Comparison of ENCODE assay signal across 11 cellular contexts in the genomic region with DNA sequence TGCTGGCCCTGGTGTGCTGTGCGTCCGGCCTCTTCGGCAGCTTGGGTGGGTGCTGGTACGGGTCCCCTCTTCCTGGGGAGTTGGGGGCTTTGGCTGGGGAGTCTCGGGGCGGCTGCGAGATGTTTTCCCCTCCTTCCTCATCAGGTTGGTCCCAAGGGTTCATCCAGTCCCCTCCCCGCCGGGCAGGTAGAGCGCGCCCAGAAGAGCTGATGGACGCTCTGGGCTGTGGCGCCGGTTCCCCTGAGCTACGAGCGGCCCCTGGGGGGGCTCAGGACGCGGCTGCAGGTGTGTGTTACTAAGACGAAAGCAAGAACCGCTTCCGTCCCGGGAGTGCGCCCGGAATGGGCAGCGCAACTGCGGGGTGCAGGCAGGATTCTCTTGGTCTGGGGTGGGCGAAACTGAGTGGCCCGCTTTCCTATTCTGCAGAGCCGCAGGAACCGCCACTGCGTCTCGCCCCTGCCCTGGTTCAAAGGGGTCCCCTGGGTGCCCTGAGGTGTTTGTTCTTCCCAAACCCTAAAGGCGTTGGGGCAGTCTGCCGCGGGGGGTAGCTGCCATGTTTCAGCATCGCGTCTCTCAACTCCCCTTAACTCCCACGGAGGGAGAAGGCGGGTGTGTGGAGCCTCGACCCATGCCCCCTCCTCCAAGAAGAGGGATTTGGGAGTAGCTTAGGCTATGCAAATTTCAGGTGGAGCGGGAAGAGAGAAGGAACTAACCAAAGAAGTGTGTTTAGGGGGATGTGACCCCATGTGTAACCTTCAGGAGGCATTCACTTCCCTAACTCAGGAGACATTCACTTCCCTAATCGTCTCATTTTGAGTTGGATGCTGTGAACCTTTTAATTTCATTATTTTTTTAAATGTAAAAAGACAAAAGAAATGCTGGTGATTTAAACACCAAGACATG. TPM values are rescaled to one million over a fixed set of nuclear protein-coding genes. Genes with fewer than 3 reads are reported as not detected.
DNase-seq lines count a peak whose midpoint lies in the region; ATAC-seq and TF ChIP-seq lines count a peak whose summit lies in the region.
"Had no signal": no experiment of that assay in that cellular context is flagged by ENCODE, and none has a peak within 500 bp of the region (broad histone marks: within the 10 kb centered on the region; RNA-seq: fewer than 3 reads in every experiment).

No MANE protein-coding gene starts in this region.

- H3K4me3 Mint-ChIP-seq in GM23338 = peak overlapping the region; percentile 73
- H3K4me3 Mint-ChIP-seq in T-cell = peak overlapping the region in 2 of 3 donors; percentile 17 to 47

- H3K27me3 ChIP-seq in GM23338 (ENCODE audit: insufficient read depth) (peaks cover 76% of the 10 kb centered on the region), iPS DF 6.9 (ENCODE audit: control insufficient read depth, insufficient read depth, low read length) (peaks cover 45% of the 10 kb centered on the region), skeletal muscle satellite cell (ENCODE audit: control insufficient read depth, insufficient read depth, low read length) (peaks cover 75% of the 10 kb centered on the region), Peyer's patch (peaks cover 0 to 14% of the 10 kb centered on the region in 2 donors)

- no peak overlapping the region for H3K27ac ChIP-seq in GM23338 (ENCODE audit: low read depth)
- no peak overlapping the region for H3K27ac ChIP-seq in iPS DF 6.9 (ENCODE audit: low read length)
- H3K27ac ChIP-seq in Peyer's patch = no peak overlapping the region

- H3F3A ChIP-seq in GM23338 (replicated peaks; ENCODE audit: low read depth) = no peaks in the 10 kb centered on the region

- no peaks in the 10 kb centered on the region for H3K36me3 Mint-ChIP-seq in GM23338 (ENCODE audit: low read depth)
- H3K36me3 Mint-ChIP-seq in T-cell = no peaks in the 10 kb centered on the region

- TF ChIP-seq POLR2A in Peyer's patch (IDR thresholded peaks at IDR 0.05) = no peak

- no CpG with 5 or more reads among the region's 42 CpGs for WGBS in iPS DF 6.9 (ENCODE audit: insufficient coverage, insufficient read length)

- ATAC-seq in GM23338 = peak; percentile 27
- ATAC-seq in T-cell (replicated peaks in 1 of 4) = no peak
- ATAC-seq in GM19023 (IDR thresholded peaks at IDR 0.05; ENCODE audit: unreplicated experiment) = no peak

- H3K9me3 ChIP-seq in iPS DF 6.9 (ENCODE audit: control insufficient read depth, insufficient read depth, low read length) = no peaks in the 10 kb centered on the region
- no peaks in the 10 kb centered on the region for H3K9me3 ChIP-seq in skeletal muscle satellite cell (replicated peaks; ENCODE audit: low read length)
- H3K9me3 ChIP-seq in Peyer's patch = no peaks in the 10 kb centered on the region

- H3K36me3 ChIP-seq in GM23338 (ENCODE audit: insufficient read depth) = no peaks in the 10 kb centered on the region
- H3K36me3 ChIP-seq in iPS DF 6.9 (ENCODE audit: control insufficient read depth, insufficient read depth, low read length) = no peaks in the 10 kb centered on the region
- H3K36me3 ChIP-seq in skeletal muscle satellite cell (ENCODE audit: insufficient read depth, low read length) = no peaks in the 10 kb centered on the region
- no peaks in the 10 kb centered on the region for H3K36me3 ChIP-seq in Peyer's patch

- H3K4me1 ChIP-seq in GM23338 (ENCODE audit: insufficient read depth) (peaks cover 9% of the 10 kb centered on the region; the same call in 1 of the 2 replicates), iPS DF 6.9 (ENCODE audit: control insufficient read depth, insufficient read depth, low read length) (no peaks in the 10 kb centered on the region), skeletal muscle satellite cell (ENCODE audit: control insufficient read depth, insufficient read depth, low read length) (no peaks in the 10 kb centered on the region), Peyer's patch (peaks cover 0 to 19% (median 0%) of the 10 kb centered on the region in 4 donors)

- H3K4me1 Mint-ChIP-seq in GM23338 (peaks cover 10% of the 10 kb centered on the region), T-cell (peaks cover 0 to 12% (median 7%) of the 10 kb centered on the region in 3 donors)

- H3K79me2 ChIP-seq in GM23338 (replicated peaks; ENCODE audit: insufficient read depth) = no peaks in the 10 kb centered on the region

- peak overlapping the region; percentile 92 for H3K4me2 ChIP-seq in GM23338
- peak overlapping the region; percentile 69 for H3K4me2 ChIP-seq in skeletal muscle satellite cell (ENCODE audit: low read length)

- peaks cover 53% of the 10 kb centered on the region for H3K27me3 Mint-ChIP-seq in GM23338 (ENCODE audit: insufficient read depth, low read depth, poor library complexity)
- H3K27me3 Mint-ChIP-seq in T-cell = peaks cover 37 to 57% of the 10 kb centered on the region in 2 donors

- intact Hi-C loops in head of caudate nucleus (cut with DNase I) = no loop called here

- peak overlapping the region; percentile 99 for H2AFZ ChIP-seq in GM23338

- DNase-seq in GM23338 (ENCODE audit: low spot score) (peak; percentile 50), T-cell (no peak), iPS DF 6.9 (ENCODE audit: low read depth, low spot score) (no peak), NOMO-1 treated with DMSO at 0.1 percent for 48 hours (lab: John Stamatoyannopoulos, UW; ENCODE audit: unreplicated experiment) (no peak), Peyer's patch (no peak), head of caudate nucleus (no peak)
- DNase-seq: DMS 273 treated with DMSO at 0.1 percent for 48 hours, NCI-H1694 had no signal

- POLR2A ChIA-PET in T-cell (lab: Charles Lee) = no interaction called here

- no peaks in the 10 kb centered on the region for H3K9me2 ChIP-seq in GM23338 (ENCODE audit: insufficient read depth)

- no peak for TF ChIP-seq CTCF in GM23338 (conservative IDR thresholded peaks at IDR 0.05; ENCODE audit: low read depth in 2 of 2)
- TF ChIP-seq CTCF in Peyer's patch (IDR thresholded peaks at IDR 0.05) = no peak

- H3K9me3 Mint-ChIP-seq in GM23338 (no peaks in the 10 kb centered on the region), T-cell (no peaks in the 10 kb centered on the region)

- H3K9ac ChIP-seq in skeletal muscle satellite cell (ENCODE audit: low read depth, low read length) = no peak overlapping the region

- H3K27ac Mint-ChIP-seq in GM23338 = no peak overlapping the region
- no peak overlapping the region for H3K27ac Mint-ChIP-seq in T-cell

- CTCF ChIA-PET in T-cell (lab: Charles Lee) = no interaction called here

- H4K20me1 ChIP-seq in GM23338 (replicated peaks; ENCODE audit: insufficient read depth) = peaks cover 9% of the 10 kb centered on the region; the same call in 1 of the 2 replicates

- H3K4me3 ChIP-seq in GM23338 (peak overlapping the region; percentile 73), iPS DF 6.9 (ENCODE audit: low read length) (peak overlapping the region; percentile 49; the same call in 1 of the 2 replicates), skeletal muscle satellite cell (ENCODE audit: low read length) (no peak overlapping the region), Peyer's patch (peak overlapping the region in 2 of 4 donors; percentile 46 to 47)

TF ChIP-seq in GM23338, 12 proteins besides CTCF, POLR2A, EP300 and RAD21:
- TF ChIP-seq STAT1 (IDR thresholded peaks at IDR 0.05; ENCODE audit: unreplicated experiment) (no peak), EZH2phosphoT487 (IDR thresholded peaks at IDR 0.05; ENCODE audit: unreplicated experiment) (no peak), EZH2 (IDR thresholded peaks at IDR 0.05; ENCODE audit: low read depth, unreplicated experiment) (peak; percentile 82)
- TF ChIP-seq, protein P1, sequence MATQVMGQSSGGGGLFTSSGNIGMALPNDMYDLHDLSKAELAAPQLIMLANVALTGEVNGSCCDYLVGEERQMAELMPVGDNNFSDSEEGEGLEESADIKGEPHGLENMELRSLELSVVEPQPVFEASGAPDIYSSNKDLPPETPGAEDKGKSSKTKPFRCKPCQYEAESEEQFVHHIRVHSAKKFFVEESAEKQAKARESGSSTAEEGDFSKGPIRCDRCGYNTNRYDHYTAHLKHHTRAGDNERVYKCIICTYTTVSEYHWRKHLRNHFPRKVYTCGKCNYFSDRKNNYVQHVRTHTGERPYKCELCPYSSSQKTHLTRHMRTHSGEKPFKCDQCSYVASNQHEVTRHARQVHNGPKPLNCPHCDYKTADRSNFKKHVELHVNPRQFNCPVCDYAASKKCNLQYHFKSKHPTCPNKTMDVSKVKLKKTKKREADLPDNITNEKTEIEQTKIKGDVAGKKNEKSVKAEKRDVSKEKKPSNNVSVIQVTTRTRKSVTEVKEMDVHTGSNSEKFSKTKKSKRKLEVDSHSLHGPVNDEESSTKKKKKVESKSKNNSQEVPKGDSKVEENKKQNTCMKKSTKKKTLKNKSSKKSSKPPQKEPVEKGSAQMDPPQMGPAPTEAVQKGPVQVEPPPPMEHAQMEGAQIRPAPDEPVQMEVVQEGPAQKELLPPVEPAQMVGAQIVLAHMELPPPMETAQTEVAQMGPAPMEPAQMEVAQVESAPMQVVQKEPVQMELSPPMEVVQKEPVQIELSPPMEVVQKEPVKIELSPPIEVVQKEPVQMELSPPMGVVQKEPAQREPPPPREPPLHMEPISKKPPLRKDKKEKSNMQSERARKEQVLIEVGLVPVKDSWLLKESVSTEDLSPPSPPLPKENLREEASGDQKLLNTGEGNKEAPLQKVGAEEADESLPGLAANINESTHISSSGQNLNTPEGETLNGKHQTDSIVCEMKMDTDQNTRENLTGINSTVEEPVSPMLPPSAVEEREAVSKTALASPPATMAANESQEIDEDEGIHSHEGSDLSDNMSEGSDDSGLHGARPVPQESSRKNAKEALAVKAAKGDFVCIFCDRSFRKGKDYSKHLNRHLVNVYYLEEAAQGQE (IDR thresholded peaks at IDR 0.05; ENCODE audit: unreplicated experiment) = no peak

RNA-seq across cellular contexts. Expression of a gene that starts 1.2 kb away (rescaled TPM):
- total RNA-seq in GM23338 (2014; rRNA removed; shearing (Covaris generic)) = 0.38 and 0.39 TPM in 2 replicates
- polyA plus RNA-seq in GM23338 (2016; fragmentation: Nextera tagmentation; extraction: Ambion mirVana) = 0.06 and 0.30 TPM in 2 replicates
- total RNA-seq in T-cell (under 1 TPM in 2 of 5 donors, not detected in 3; 0.14 to 0.15 TPM), Peyer's patch (1 to 10 TPM in 1 of 4 donors, under 1 TPM in 2, not detected in 1; 0.18 to 1.7 (median 0.54) TPM)
- 0.25 TPM in 1 of 2 replicates, not detected in the other for total RNA-seq in skeletal muscle satellite cell (2012; rRNA removed)
- total RNA-seq: HepG2 had no signal
- polyA plus RNA-seq: HepG2 had no signal
